In genomic region chr7:127347567-127348246, GRCh38 we compare ENCODE assay signal across 8 cellular contexts. TPM values are rescaled to one million over a fixed set of nuclear protein-coding genes. Genes with fewer than 3 reads are reported as not detected.
DNase-seq lines count a peak whose midpoint lies in the region; ATAC-seq and TF ChIP-seq lines count a peak whose summit lies in the region.

No MANE protein-coding gene starts in this region.

- ATAC-seq in HG02623 (IDR thresholded peaks at IDR 0.05; ENCODE audit: unreplicated experiment) = peak; percentile 96

- no peaks in the 10 kb centered on the region for H3K36me3 ChIP-seq in WERI-Rb-1
- H3K36me3 ChIP-seq in breast epithelium = no peaks in the 10 kb centered on the region

- TF ChIP-seq CTCF in GM12865 (IDR thresholded peaks at IDR 0.05; ENCODE audit: insufficient read depth, low read depth, low read length, missing control alignments) = peak; percentile 74
- TF ChIP-seq CTCF in WERI-Rb-1 (IDR thresholded peaks at IDR 0.05; ENCODE audit: low read depth, low read length) = peak; percentile 79
- TF ChIP-seq CTCF in breast epithelium (IDR thresholded peaks at IDR 0.05) = peak in 1 of 3 donors; percentile 71

- intact Hi-C loops in breast epithelium (cut with DNase I; ENCODE audit: low total_unique reads) = loop anchor here (2.0 kb wide), 1 partner anchor 25 kb away; no protein-coding TSS in a partner anchor

- H3K9me3 ChIP-seq in WERI-Rb-1 (ENCODE audit: severe bottlenecking) (peaks cover 3% of the 10 kb centered on the region), breast epithelium (no peaks in the 10 kb centered on the region)

- TF ChIP-seq POLR2A in breast epithelium (IDR thresholded peaks at IDR 0.05) = no peak

- DNase-seq in GM12865 (ENCODE audit: low read depth) = peak; percentile 76
- peak; percentile 11 for DNase-seq in NCI-H128 (lab: John Stamatoyannopoulos, UW; ENCODE audit: unreplicated experiment)
- peak; percentile 71 for DNase-seq in WERI-Rb-1
- DNase-seq in breast epithelium (ENCODE audit: low spot score in 2 of 2) = peak in 1 of 2 donors; percentile 54
- DNase-seq in iPS-NIHi7 (ENCODE audit: extremely low spot score) = peak; percentile 95
- peak; percentile 81 for DNase-seq in stimulated activated CD4-positive, alpha-beta T cell treated with anti-CD3 and anti-CD28 coated beads, Interleukin-15, amount 100 ng/mL, for 24 hours
- DNase-seq in NCI-H1436 (lab: John Stamatoyannopoulos, UW) = no peak

- no peak overlapping the region for H3K27ac ChIP-seq in WERI-Rb-1
- no peak overlapping the region for H3K27ac ChIP-seq in breast epithelium

- H3K4me1 ChIP-seq in breast epithelium = no peaks in the 10 kb centered on the region

- H3K27me3 ChIP-seq in WERI-Rb-1 (ENCODE audit: insufficient read depth, low read depth, severe bottlenecking) (no peaks in the 10 kb centered on the region), breast epithelium (no peaks in the 10 kb centered on the region)

- no peak overlapping the region; the same call in 1 of the 2 replicates for H3K4me3 ChIP-seq in GM12865 (ENCODE audit: low read depth, low read length)
- H3K4me3 ChIP-seq in WERI-Rb-1 (ENCODE audit: low read depth, low read length) = peak overlapping the region; percentile 38
- peak overlapping the region; percentile 26 to 64 (median 41) for H3K4me3 ChIP-seq in breast epithelium

RNA-seq across cellular contexts. Expression of gene ZNF800, which starts 44.8 kb away (rescaled TPM):
- 10 to 100 TPM; 29.5 to 51.1 (median 31.0) TPM for total RNA-seq in breast epithelium
